Comparison of ENCODE assay signal across 1 cellular context in genomic region chr9:131237931-131238401, GRCh38.
A peak's percentile ranks its signal among the peaks of the same experiment; 100 is the strongest.
TF ChIP-seq lines count a peak whose summit lies in the region.

No MANE protein-coding gene starts in this region.

TF ChIP-seq in GM12878, 131 proteins besides CTCF, POLR2A, EP300 and RAD21 (continued from another document and continues in another):
- TF ChIP-seq MLLT1 (IDR thresholded peaks at IDR 0.05) (0 out of 2 replicates have a peak, but pooled peaks have one; percentile 6), CREB1 (IDR thresholded peaks at IDR 0.05; ENCODE audit: low read depth) (peak; percentile 27; the same call in 1 of the 2 replicates), CEBPZ (IDR thresholded peaks at IDR 0.05; ENCODE audit: low read depth, low read length) (no peak), USF1 (IDR thresholded peaks at IDR 0.05; ENCODE audit: borderline replicate concordance, extremely low read length, insufficient read depth, low read depth, low read length) (no peak), HSF1 (IDR thresholded peaks at IDR 0.05; ENCODE audit: low read depth, low read length) (no peak), ZBTB40 (IDR thresholded peaks at IDR 0.05; ENCODE audit: borderline replicate concordance) (no peak; the same call in 1 of the 2 replicates), JUND (IDR thresholded peaks at IDR 0.05; ENCODE audit: low read depth, low read length) (no peak), ETV6 (conservative IDR thresholded peaks at IDR 0.05 in 1 of 2, IDR thresholded peaks at IDR 0.05 in 1 of 2; ENCODE audit: borderline replicate concordance in 1 of 2, low read depth in 1 of 2) (no peak), SREBF2 (IDR thresholded peaks at IDR 0.05; ENCODE audit: low read length) (no peak), YBX1 (IDR thresholded peaks at IDR 0.05) (no peak), ZNF687 (IDR thresholded peaks at IDR 0.05) (peak; percentile 92), RELB (IDR thresholded peaks at IDR 0.05; ENCODE audit: low read depth) (peak; percentile 49; the same call in 1 of the 2 replicates), E4F1 (IDR thresholded peaks at IDR 0.05; ENCODE audit: borderline replicate concordance, partially characterized antibody) (no peak), TAF1 (IDR thresholded peaks at IDR 0.05; ENCODE audit: borderline replicate concordance, low read depth, low read length) (peak; percentile 83), MYC (IDR thresholded peaks at IDR 0.05; ENCODE audit: insufficient read depth, insufficient read length, insufficient replicate concordance, low read length, severe bottlenecking) (no peak), ZZZ3 (IDR thresholded peaks at IDR 0.05; ENCODE audit: control insufficient read depth, insufficient read length, low read depth) (no peak), ZNF24 (IDR thresholded peaks at IDR 0.05) (no peak), SMAD5 (IDR thresholded peaks at IDR 0.05; ENCODE audit: low read depth) (peak; percentile 68), NR2C2 (IDR thresholded peaks at IDR 0.05; ENCODE audit: borderline replicate concordance, control insufficient read depth, insufficient read length, low read depth) (no peak), TCF12 (IDR thresholded peaks at IDR 0.05; ENCODE audit: low read depth, low read length) (no peak), TARDBP (IDR thresholded peaks at IDR 0.05; ENCODE audit: borderline replicate concordance) (0 out of 2 replicates have a peak, but pooled peaks have one; percentile 9), IRF5 (IDR thresholded peaks at IDR 0.05; ENCODE audit: borderline replicate concordance) (no peak), NR2F1 (conservative IDR thresholded peaks at IDR 0.05) (no peak), IKZF1 (conservative IDR thresholded peaks at IDR 0.05) (peak; percentile 36; the same call in 1 of the 2 replicates), SKIL (IDR thresholded peaks at IDR 0.05; ENCODE audit: low read depth, poor library complexity, severe bottlenecking) (no peak), PML (IDR thresholded peaks at IDR 0.05; ENCODE audit: low read length) (peak; percentile 24; the same call in 1 of the 2 replicates), KLF5 (IDR thresholded peaks at IDR 0.05; ENCODE audit: partially characterized antibody) (no peak), CREM (IDR thresholded peaks at IDR 0.05; ENCODE audit: low read depth) (0 out of 2 replicates have a peak, but pooled peaks have one; percentile 36), GABPA (IDR thresholded peaks at IDR 0.05; ENCODE audit: low read depth) (no peak)
